1 cellular context compared by ENCODE assay signal in the genomic region with DNA sequence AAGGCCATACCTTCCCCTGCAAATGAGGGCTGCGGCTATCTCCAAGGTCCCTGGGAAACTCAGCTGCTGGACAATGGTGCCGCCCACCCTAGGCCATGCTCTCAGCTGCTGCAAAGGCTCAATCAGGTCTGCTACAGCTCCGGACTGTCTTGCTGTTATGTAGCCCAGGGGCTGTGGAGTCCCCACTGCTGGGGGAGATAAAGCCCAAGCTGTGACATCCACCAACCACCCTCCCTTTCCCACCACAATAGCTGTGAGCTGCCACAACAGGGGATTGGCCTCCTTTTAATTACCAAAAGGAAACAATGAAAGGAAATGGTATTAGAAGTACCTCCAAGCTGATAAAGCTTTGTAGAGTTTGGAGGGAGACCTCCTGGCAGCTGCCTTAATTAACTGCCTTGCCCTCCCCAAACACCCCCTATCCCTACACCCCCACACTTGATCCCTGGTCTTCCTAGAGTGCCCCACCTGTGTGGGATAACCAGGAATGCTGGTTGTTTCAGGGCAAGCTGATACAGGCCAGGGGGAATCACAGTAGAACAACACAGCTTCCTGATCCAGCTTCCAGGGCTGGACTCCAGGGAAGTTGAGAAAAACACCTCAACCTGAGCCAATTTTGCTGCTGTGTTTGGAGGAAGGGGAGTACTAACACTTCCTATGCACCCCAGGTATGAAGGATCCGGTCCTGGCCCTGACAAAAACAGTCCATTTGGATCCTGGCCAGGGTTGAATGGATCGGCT.
TF ChIP-seq lines count a peak whose summit lies in the region.

A gene (minus strand): TSS at position 260 of the 741 bp plus-strand sequence. CDS start 1,474 bp downstream, outside the sequence.

TF ChIP-seq in HepG2, 621 proteins besides CTCF, POLR2A, EP300 and RAD21:
- TF ChIP-seq, protein P1, sequence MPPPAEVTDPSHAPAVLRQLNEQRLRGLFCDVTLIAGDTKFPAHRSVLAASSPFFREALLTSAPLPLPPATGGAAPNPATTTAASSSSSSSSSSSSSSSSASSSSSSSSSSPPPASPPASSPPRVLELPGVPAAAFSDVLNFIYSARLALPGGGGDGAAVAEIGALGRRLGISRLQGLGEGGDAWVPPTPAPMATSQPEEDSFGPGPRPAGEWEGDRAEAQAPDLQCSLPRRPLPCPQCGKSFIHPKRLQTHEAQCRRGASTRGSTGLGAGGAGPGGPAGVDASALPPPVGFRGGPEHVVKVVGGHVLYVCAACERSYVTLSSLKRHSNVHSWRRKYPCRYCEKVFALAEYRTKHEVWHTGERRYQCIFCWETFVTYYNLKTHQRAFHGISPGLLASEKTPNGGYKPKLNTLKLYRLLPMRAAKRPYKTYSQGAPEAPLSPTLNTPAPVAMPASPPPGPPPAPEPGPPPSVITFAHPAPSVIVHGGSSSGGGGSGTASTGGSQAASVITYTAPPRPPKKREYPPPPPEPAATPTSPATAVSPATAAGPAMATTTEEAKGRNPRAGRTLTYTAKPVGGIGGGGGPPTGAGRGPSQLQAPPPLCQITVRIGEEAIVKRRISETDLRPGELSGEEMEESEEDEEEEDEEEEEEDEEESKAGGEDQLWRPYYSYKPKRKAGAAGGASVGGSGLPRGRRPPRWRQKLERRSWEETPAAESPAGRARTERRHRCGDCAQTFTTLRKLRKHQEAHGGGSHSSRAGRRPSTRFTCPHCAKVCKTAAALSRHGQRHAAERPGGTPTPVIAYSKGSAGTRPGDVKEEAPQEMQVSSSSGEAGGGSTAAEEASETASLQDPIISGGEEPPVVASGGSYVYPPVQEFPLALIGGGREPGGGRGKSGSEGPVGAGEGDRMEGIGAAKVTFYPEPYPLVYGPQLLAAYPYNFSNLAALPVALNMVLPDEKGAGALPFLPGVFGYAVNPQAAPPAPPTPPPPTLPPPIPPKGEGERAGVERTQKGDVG (CRISPR knock-in tag; IDR thresholded peaks at IDR 0.05; ENCODE audit: borderline replicate concordance), result no peak
- TF ChIP-seq U2AF2 (IDR thresholded peaks at IDR 0.05; ENCODE audit: low read depth, low read length) (no peak), NBN (conservative IDR thresholded peaks at IDR 0.05) (no peak), TARDBP (CRISPR knock-in tag; IDR thresholded peaks at IDR 0.05) (no peak), FOXJ3 (CRISPR knock-in tag; IDR thresholded peaks at IDR 0.05; ENCODE audit: borderline replicate concordance) (no peak), HDAC1 (CRISPR knock-in tag; IDR thresholded peaks at IDR 0.05) (no peak), STAG1 (CRISPR knock-in tag; IDR thresholded peaks at IDR 0.05) (no peak), HOXA9 (CRISPR knock-in tag; IDR thresholded peaks at IDR 0.05; ENCODE audit: borderline replicate concordance) (no peak), HES4 (CRISPR knock-in tag; IDR thresholded peaks at IDR 0.05; ENCODE audit: borderline replicate concordance) (no peak), RBAK (CRISPR knock-in tag; IDR thresholded peaks at IDR 0.05) (no peak), ZNF788 (CRISPR knock-in tag; IDR thresholded peaks at IDR 0.05; ENCODE audit: borderline replicate concordance) (no peak)
- TF ChIP-seq, protein P2, sequence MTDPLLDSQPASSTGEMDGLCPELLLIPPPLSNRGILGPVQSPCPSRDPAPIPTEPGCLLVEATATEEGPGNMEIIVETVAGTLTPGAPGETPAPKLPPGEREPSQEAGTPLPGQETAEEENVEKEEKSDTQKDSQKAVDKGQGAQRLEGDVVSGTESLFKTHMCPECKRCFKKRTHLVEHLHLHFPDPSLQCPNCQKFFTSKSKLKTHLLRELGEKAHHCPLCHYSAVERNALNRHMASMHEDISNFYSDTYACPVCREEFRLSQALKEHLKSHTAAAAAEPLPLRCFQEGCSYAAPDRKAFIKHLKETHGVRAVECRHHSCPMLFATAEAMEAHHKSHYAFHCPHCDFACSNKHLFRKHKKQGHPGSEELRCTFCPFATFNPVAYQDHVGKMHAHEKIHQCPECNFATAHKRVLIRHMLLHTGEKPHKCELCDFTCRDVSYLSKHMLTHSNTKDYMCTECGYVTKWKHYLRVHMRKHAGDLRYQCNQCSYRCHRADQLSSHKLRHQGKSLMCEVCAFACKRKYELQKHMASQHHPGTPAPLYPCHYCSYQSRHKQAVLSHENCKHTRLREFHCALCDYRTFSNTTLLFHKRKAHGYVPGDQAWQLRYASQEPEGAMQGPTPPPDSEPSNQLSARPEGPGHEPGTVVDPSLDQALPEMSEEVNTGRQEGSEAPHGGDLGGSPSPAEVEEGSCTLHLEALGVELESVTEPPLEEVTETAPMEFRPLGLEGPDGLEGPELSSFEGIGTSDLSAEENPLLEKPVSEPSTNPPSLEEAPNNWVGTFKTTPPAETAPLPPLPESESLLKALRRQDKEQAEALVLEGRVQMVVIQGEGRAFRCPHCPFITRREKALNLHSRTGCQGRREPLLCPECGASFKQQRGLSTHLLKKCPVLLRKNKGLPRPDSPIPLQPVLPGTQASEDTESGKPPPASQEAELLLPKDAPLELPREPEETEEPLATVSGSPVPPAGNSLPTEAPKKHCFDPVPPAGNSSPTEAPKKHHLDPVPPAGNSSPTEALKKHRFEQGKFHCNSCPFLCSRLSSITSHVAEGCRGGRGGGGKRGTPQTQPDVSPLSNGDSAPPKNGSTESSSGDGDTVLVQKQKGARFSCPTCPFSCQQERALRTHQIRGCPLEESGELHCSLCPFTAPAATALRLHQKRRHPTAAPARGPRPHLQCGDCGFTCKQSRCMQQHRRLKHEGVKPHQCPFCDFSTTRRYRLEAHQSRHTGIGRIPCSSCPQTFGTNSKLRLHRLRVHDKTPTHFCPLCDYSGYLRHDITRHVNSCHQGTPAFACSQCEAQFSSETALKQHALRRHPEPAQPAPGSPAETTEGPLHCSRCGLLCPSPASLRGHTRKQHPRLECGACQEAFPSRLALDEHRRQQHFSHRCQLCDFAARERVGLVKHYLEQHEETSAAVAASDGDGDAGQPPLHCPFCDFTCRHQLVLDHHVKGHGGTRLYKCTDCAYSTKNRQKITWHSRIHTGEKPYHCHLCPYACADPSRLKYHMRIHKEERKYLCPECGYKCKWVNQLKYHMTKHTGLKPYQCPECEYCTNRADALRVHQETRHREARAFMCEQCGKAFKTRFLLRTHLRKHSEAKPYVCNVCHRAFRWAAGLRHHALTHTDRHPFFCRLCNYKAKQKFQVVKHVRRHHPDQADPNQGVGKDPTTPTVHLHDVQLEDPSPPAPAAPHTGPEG (CRISPR knock-in tag; IDR thresholded peaks at IDR 0.05), result no peak
- TF ChIP-seq, protein P3, sequence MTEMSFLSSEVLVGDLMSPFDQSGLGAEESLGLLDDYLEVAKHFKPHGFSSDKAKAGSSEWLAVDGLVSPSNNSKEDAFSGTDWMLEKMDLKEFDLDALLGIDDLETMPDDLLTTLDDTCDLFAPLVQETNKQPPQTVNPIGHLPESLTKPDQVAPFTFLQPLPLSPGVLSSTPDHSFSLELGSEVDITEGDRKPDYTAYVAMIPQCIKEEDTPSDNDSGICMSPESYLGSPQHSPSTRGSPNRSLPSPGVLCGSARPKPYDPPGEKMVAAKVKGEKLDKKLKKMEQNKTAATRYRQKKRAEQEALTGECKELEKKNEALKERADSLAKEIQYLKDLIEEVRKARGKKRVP (CRISPR knock-in tag; IDR thresholded peaks at IDR 0.05), result no peak
